ENCODE assay signal across 13 cellular contexts in the genomic region with DNA sequence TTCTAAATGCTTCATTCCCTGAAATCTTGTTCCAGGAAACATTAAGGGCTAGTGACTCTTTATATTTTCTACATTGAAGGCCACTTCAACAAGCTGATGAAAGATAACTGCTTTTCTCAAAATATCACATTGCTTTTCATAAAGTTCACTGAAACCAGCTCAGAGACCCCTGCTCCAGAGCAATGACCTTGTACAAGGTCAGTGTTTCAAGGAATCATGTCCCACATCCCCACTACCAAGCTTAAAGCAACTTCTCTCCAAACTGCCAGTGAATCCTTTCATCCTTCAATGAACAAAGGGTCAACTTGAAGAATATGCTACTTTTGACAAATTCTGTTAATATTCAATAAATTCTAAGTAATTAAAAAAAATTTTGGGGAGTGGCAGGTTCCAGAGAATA. TPM values are rescaled to one million over a fixed set of nuclear protein-coding genes. Genes with fewer than 3 reads are reported as not detected.
DNase-seq lines count a peak whose midpoint lies in the region; ATAC-seq and TF ChIP-seq lines count a peak whose summit lies in the region.
"Had no signal": no experiment of that assay in that cellular context is flagged by ENCODE, and none has a peak within 500 bp of the region (broad histone marks: within the 10 kb centered on the region; RNA-seq: fewer than 3 reads in every experiment).

No MANE protein-coding gene starts in this region.

- TF ChIP-seq POLR2A in adrenal gland (IDR thresholded peaks at IDR 0.05) = no peak

- H3K4me2 ChIP-seq in osteoblast (ENCODE audit: insufficient read depth, low read length) = no peak overlapping the region

- H3K4me1 Mint-ChIP-seq in natural killer cell treated with Interleukin-12 subunit alpha and Interleukin-12 subunit beta and Interleukin-15 and Interleukin-18, amount 100 ng/mL, for 72 hours (ENCODE audit: low read depth in 2 of 2) = peaks cover 3 to 17% of the 10 kb centered on the region in 2 donors
- H3K4me1 Mint-ChIP-seq in natural killer cell = no peaks in the 10 kb centered on the region
- peaks cover 5% of the 10 kb centered on the region for H3K4me1 Mint-ChIP-seq in CD8-positive, alpha-beta T cell (ENCODE audit: low read depth)

- H3K36me3 Mint-ChIP-seq in natural killer cell treated with Interleukin-12 subunit alpha and Interleukin-12 subunit beta and Interleukin-15 and Interleukin-18, amount 100 ng/mL, for 72 hours = no peaks in the 10 kb centered on the region
- H3K36me3 Mint-ChIP-seq in natural killer cell = no peaks in the 10 kb centered on the region
- peaks cover 39% of the 10 kb centered on the region for H3K36me3 Mint-ChIP-seq in CD8-positive, alpha-beta T cell

- no peaks in the 10 kb centered on the region for H3K9me3 Mint-ChIP-seq in natural killer cell treated with Interleukin-12 subunit alpha and Interleukin-12 subunit beta and Interleukin-15 and Interleukin-18, amount 100 ng/mL, for 72 hours
- no peaks in the 10 kb centered on the region for H3K9me3 Mint-ChIP-seq in natural killer cell
- no peaks in the 10 kb centered on the region for H3K9me3 Mint-ChIP-seq in CD8-positive, alpha-beta T cell

- H3K27ac ChIP-seq in adrenal gland (peak overlapping the region; percentile 17 to 87 (median 62)), osteoblast (ENCODE audit: low read depth, low read length) (no peak overlapping the region)
- H3K27ac ChIP-seq in CD8-positive, alpha-beta T cell (ENCODE audit: low read depth, low read length) = no peak overlapping the region
- H3K27ac ChIP-seq: HL-60, upper lobe of right lung had no signal

- H3K79me2 ChIP-seq in osteoblast (ENCODE audit: insufficient read depth, low read length) = no peaks in the 10 kb centered on the region

- H3K9me3 ChIP-seq in adrenal gland (replicated peaks in 1 of 3) (no peaks in the 10 kb centered on the region), osteoblast (ENCODE audit: low read depth, low read length) (no peaks in the 10 kb centered on the region)
- no peaks in the 10 kb centered on the region for H3K9me3 ChIP-seq in CD8-positive, alpha-beta T cell (ENCODE audit: low read length)
- H3K9me3 ChIP-seq: upper lobe of right lung had no signal

- no peak overlapping the region for H3K4me3 ChIP-seq in adrenal gland
- no peak overlapping the region for H3K4me3 ChIP-seq in osteoblast (ENCODE audit: insufficient read depth, low read length)
- no peak overlapping the region for H3K4me3 ChIP-seq in CD8-positive, alpha-beta T cell (ENCODE audit: low read depth, low read length)
- H3K4me3 ChIP-seq: lung, upper lobe of right lung had no signal

- H2AFZ ChIP-seq in osteoblast (ENCODE audit: low read length) = no peak overlapping the region

- H4K20me1 ChIP-seq in osteoblast (ENCODE audit: insufficient read depth, low read length) = no peaks in the 10 kb centered on the region

- POLR2A ChIA-PET in CD8-positive, alpha-beta T cell (lab: Charles Lee) = interaction anchor here (1.2 kb wide), 1 partner anchor 122 kb away, joined by 3 read pairs; the partner anchor contains the start of gene MATR3

- ATAC-seq in natural killer cell treated with Interleukin-12 subunit alpha and Interleukin-12 subunit beta and Interleukin-15 and Interleukin-18, amount 100 ng/mL, for 72 hours = peak; percentile 26 to 34
- ATAC-seq in natural killer cell (no peak), GM19467 (IDR thresholded peaks at IDR 0.05; ENCODE audit: unreplicated experiment) (no peak)
- no peak for ATAC-seq in CD8-positive, alpha-beta T cell

- peak overlapping the region; percentile 78 to 82 for H3K27ac Mint-ChIP-seq in natural killer cell treated with Interleukin-12 subunit alpha and Interleukin-12 subunit beta and Interleukin-15 and Interleukin-18, amount 100 ng/mL, for 72 hours
- no peak overlapping the region for H3K27ac Mint-ChIP-seq in natural killer cell
- no peak overlapping the region for H3K27ac Mint-ChIP-seq in CD8-positive, alpha-beta T cell

- peaks cover 21 to 39% of the 10 kb centered on the region in 2 donors for H3K4me1 ChIP-seq in adrenal gland (replicated peaks in 1 of 2)
- H3K4me1 ChIP-seq in osteoblast (ENCODE audit: insufficient read depth, low read length) = no peaks in the 10 kb centered on the region
- H3K4me1 ChIP-seq in CD8-positive, alpha-beta T cell (ENCODE audit: insufficient read depth, low read length) = no peaks in the 10 kb centered on the region

- H3K27me3 Mint-ChIP-seq in natural killer cell treated with Interleukin-12 subunit alpha and Interleukin-12 subunit beta and Interleukin-15 and Interleukin-18, amount 100 ng/mL, for 72 hours = no peaks in the 10 kb centered on the region
- H3K27me3 Mint-ChIP-seq in natural killer cell (ENCODE audit: low read depth in 2 of 2) = no peaks in the 10 kb centered on the region
- H3K27me3 Mint-ChIP-seq in CD8-positive, alpha-beta T cell (ENCODE audit: low read depth) = no peaks in the 10 kb centered on the region

- H3K4me3 Mint-ChIP-seq in natural killer cell treated with Interleukin-12 subunit alpha and Interleukin-12 subunit beta and Interleukin-15 and Interleukin-18, amount 100 ng/mL, for 72 hours = peak overlapping the region; percentile 58
- no peak overlapping the region for H3K4me3 Mint-ChIP-seq in natural killer cell
- H3K4me3 Mint-ChIP-seq in CD8-positive, alpha-beta T cell = no peak overlapping the region

- intact Hi-C loops in natural killer cell (cut with micrococcal nuclease) = no loop called here
- intact Hi-C loops in adrenal gland (cut with DNase I) = no loop called here
- intact Hi-C loops in CD8-positive, alpha-beta T cell (cut with DNase I, micrococcal nuclease) = no loop called here

- no peak for DNase-seq in natural killer cell treated with Interleukin-12 subunit alpha and Interleukin-12 subunit beta and Interleukin-15 and Interleukin-18, amount 100 ng/mL, for 72 hours (ENCODE audit: low spot score)
- DNase-seq in natural killer cell (no peak), adrenal gland (no peak), osteoblast (ENCODE audit: insufficient read length, low spot score, missing footprints) (peak; percentile 62), amygdala (lab: John Stamatoyannopoulos, UW) (no peak)
- no peak for DNase-seq in CD8-positive, alpha-beta T cell
- DNase-seq: amniotic stem cell, NCI-H748 treated with DMSO at 0.1 percent for 48 hours, upper lobe of right lung had no signal

- no peaks in the 10 kb centered on the region for H3K27me3 ChIP-seq in adrenal gland
- no peaks in the 10 kb centered on the region for H3K27me3 ChIP-seq in osteoblast (ENCODE audit: insufficient read depth, low read length)
- H3K27me3 ChIP-seq in CD8-positive, alpha-beta T cell (ENCODE audit: insufficient read depth, low read length) = no peaks in the 10 kb centered on the region
- H3K27me3 ChIP-seq: upper lobe of right lung had no signal

- TF ChIP-seq CTCF in natural killer cell (IDR thresholded peaks at IDR 0.05) = no peak
- TF ChIP-seq CTCF in adrenal gland (IDR thresholded peaks at IDR 0.05) = no peak
- TF ChIP-seq CTCF in osteoblast (IDR thresholded peaks at IDR 0.05; ENCODE audit: extremely low read depth, low read depth, low read length) = no peak
- no peak for TF ChIP-seq CTCF in CD8-positive, alpha-beta T cell (IDR thresholded peaks at IDR 0.05)

- peaks cover 0 to 15% of the 10 kb centered on the region in 2 donors for H3K36me3 ChIP-seq in adrenal gland (replicated peaks in 1 of 2)
- peaks cover 19% of the 10 kb centered on the region for H3K36me3 ChIP-seq in osteoblast (ENCODE audit: insufficient read depth, low read length)
- H3K36me3 ChIP-seq in CD8-positive, alpha-beta T cell (ENCODE audit: insufficient read depth, low read length) = no peaks in the 10 kb centered on the region

- CTCF ChIA-PET in CD8-positive, alpha-beta T cell (lab: Charles Lee) = interaction anchor here (0.9 to 2.0 kb wide), 3 partner anchors 9 to 98 kb away, joined by 3 to 11 read pairs (median 3); no protein-coding TSS in a partner anchor

RNA-seq across cellular contexts. Expression of gene SPATA24, which starts 12.0 kb away (rescaled TPM):
- 1 to 10 TPM; 6.4 to 7.2 TPM for total RNA-seq in natural killer cell treated with Interleukin-12 subunit alpha and Interleukin-12 subunit beta and Interleukin-15 and Interleukin-18, amount 100 ng/mL, for 72 hours
- 1 to 10 TPM; 1.6 to 2.9 (median 2.7) TPM for total RNA-seq in natural killer cell
- 100 to 1,000 TPM in 1 of 8 donors, 10 to 100 TPM in 3, 1 to 10 TPM in 4; 4.6 to 124 (median 8.5) TPM for total RNA-seq in adrenal gland
- 10 to 100 TPM in 2 of 3 donors, 1 to 10 TPM in 1; 9.6 to 21.5 (median 11.7) TPM for polyA plus RNA-seq in adrenal gland
- 2.9 and 3.6 TPM in 2 replicates for total RNA-seq in osteoblast
- total RNA-seq in CD8-positive, alpha-beta T cell = 1 to 10 TPM; 2.2 to 3.0 TPM

RNA-seq across cellular contexts. Expression of gene PROB1, which starts 21.0 kb away (rescaled TPM):
- total RNA-seq in natural killer cell treated with Interleukin-12 subunit alpha and Interleukin-12 subunit beta and Interleukin-15 and Interleukin-18, amount 100 ng/mL, for 72 hours = 1 to 10 TPM; 3.4 to 6.6 TPM
- total RNA-seq in natural killer cell (1 to 10 TPM in 1 of 3 donors, under 1 TPM in 2; 0.91 to 1.0 (median 0.96) TPM), adrenal gland (10 to 100 TPM in 4 of 8 donors, 1 to 10 TPM in 4; 6.7 to 24.4 (median 11.3) TPM), osteoblast (1.1 and 1.2 TPM in 2 replicates)
- 1 to 10 TPM; 3.1 to 4.2 (median 4.0) TPM for polyA plus RNA-seq in adrenal gland
- total RNA-seq in CD8-positive, alpha-beta T cell = under 1 TPM; 0.39 to 0.41 TPM

RNA-seq across cellular contexts. Expression of gene DNAJC18, which starts 23.5 kb away (rescaled TPM):
- total RNA-seq in natural killer cell treated with Interleukin-12 subunit alpha and Interleukin-12 subunit beta and Interleukin-15 and Interleukin-18, amount 100 ng/mL, for 72 hours = 10 to 100 TPM; 11.9 to 12.6 TPM
- 1 to 10 TPM; 2.9 to 4.9 (median 3.6) TPM for total RNA-seq in natural killer cell
- 10 to 100 TPM in 4 of 8 donors, 1 to 10 TPM in 4; 6.5 to 16.2 (median 9.6) TPM for total RNA-seq in adrenal gland
- polyA plus RNA-seq in adrenal gland = 1 to 10 TPM; 4.9 to 8.1 (median 5.9) TPM
- total RNA-seq in osteoblast = 12.4 and 16.3 TPM in 2 replicates
- total RNA-seq in CD8-positive, alpha-beta T cell = 10 to 100 TPM in 1 of 2 experiments, 1 to 10 TPM in 1; 8.0 to 10.2 TPM

RNA-seq across cellular contexts. Expression of gene MZB1, which starts 26.2 kb away (rescaled TPM):
- total RNA-seq in natural killer cell treated with Interleukin-12 subunit alpha and Interleukin-12 subunit beta and Interleukin-15 and Interleukin-18, amount 100 ng/mL, for 72 hours = 10 to 100 TPM; 10.3 to 27.6 TPM
- total RNA-seq in natural killer cell (10 to 100 TPM in 1 of 3 donors, 1 to 10 TPM in 2; 2.0 to 60.0 (median 2.8) TPM), adrenal gland (1 to 10 TPM in 2 of 8 donors, under 1 TPM in 3, not detected in 3; 0.35 to 1.7 (median 0.95) TPM), osteoblast (0.29 TPM in 1 of 2 replicates, not detected in the other)
- 1 to 10 TPM in 2 of 3 donors, under 1 TPM in 1; 0.57 to 7.7 (median 4.3) TPM for polyA plus RNA-seq in adrenal gland
- total RNA-seq in CD8-positive, alpha-beta T cell = 1 to 10 TPM; 1.5 to 2.1 TPM
- polyA plus RNA-seq: BJ had no signal

RNA-seq across cellular contexts. Expression of gene SLC23A1, which starts 32.8 kb away (rescaled TPM):
- under 1 TPM; 0.36 to 0.78 TPM for total RNA-seq in natural killer cell treated with Interleukin-12 subunit alpha and Interleukin-12 subunit beta and Interleukin-15 and Interleukin-18, amount 100 ng/mL, for 72 hours
- total RNA-seq in natural killer cell (not detected), adrenal gland (under 1 TPM in 3 of 8 donors, not detected in 5; 0.14 to 0.46 (median 0.14) TPM), osteoblast (not detected in 2 replicates)
- polyA plus RNA-seq in adrenal gland = not detected
- total RNA-seq in CD8-positive, alpha-beta T cell = not detected
- total RNA-seq: upper lobe of right lung had no signal
- polyA plus RNA-seq: BJ had no signal

Comparison
In these comparisons a context has a peak if more than half of its experiments do, and no peak if none do; other contexts are left out.
1. ATAC-seq: peak in natural killer cell treated with Interleukin-12 subunit alpha and Interleukin-12 subunit beta and Interleukin-15 and Interleukin-18, amount 100 ng/mL, for 72 hours (2 of 2); none in natural killer cell (0 of 3), CD8-positive, alpha-beta T cell (single experiment) and GM19467 (single experiment).
2. H3K27ac Mint-ChIP-seq: peak in natural killer cell treated with Interleukin-12 subunit alpha and Interleukin-12 subunit beta and Interleukin-15 and Interleukin-18, amount 100 ng/mL, for 72 hours (2 of 2); none in natural killer cell (0 of 2) and CD8-positive, alpha-beta T cell (single experiment).
3. H3K27ac ChIP-seq: peak in adrenal gland (5 of 5); none in osteoblast (single experiment) and CD8-positive, alpha-beta T cell (single experiment).